8 cellular contexts compared by ENCODE assay signal in genomic region chr10:73759512-73760115, GRCh38. TPM values are rescaled to one million over a fixed set of nuclear protein-coding genes. Genes with fewer than 3 reads are reported as not detected.
DNase-seq lines count a peak whose midpoint lies in the region; ATAC-seq, FAIRE-seq and TF ChIP-seq lines count a peak whose summit lies in the region.
"Had no signal": no experiment of that assay in that cellular context is flagged by ENCODE, and none has a peak within 500 bp of the region (broad histone marks: within the 10 kb centered on the region; RNA-seq: fewer than 3 reads in every experiment).

No MANE protein-coding gene starts in this region.

- H3K27me3 ChIP-seq in pancreas (no peaks in the 10 kb centered on the region), SK-N-SH (ENCODE audit: insufficient read depth) (no peaks in the 10 kb centered on the region)

- peak; percentile 57 for ATAC-seq in GM21526 (IDR thresholded peaks at IDR 0.05; ENCODE audit: low FRiP score, unreplicated experiment)
- peak; percentile 35 to 79 (median 56) for ATAC-seq in pancreas
- ATAC-seq in HG02884 (IDR thresholded peaks at IDR 0.05; ENCODE audit: unreplicated experiment): no peak
- ATAC-seq in HG03280 (IDR thresholded peaks at IDR 0.05; ENCODE audit: unreplicated experiment): no peak

- no peak overlapping the region for H3K4me2 ChIP-seq in SK-N-SH

- TF ChIP-seq CTCF in pancreas (IDR thresholded peaks at IDR 0.05) (no peak), SK-N-SH (IDR thresholded peaks at IDR 0.05) (no peak)

- WGBS in pancreas, 2 donors: 50 to 63% methylated on average over 5 of the region's 5 CpGs
- WGBS in SK-N-SH (ENCODE audit: low lambda C conversion rate): 100% methylated on average over 2 of the region's 5 CpGs

- H3K36me3 ChIP-seq in pancreas (peaks cover 5 to 48% (median 21%) of the 10 kb centered on the region in 3 donors), SK-N-SH (replicated peaks in 1 of 2; ENCODE audit: control insufficient read depth in 1 of 2, insufficient read depth in 2 of 2, low read length in 1 of 2) (peaks cover 56 to 68% of the 10 kb centered on the region in 2 experiments)

- TF ChIP-seq RAD21 in SK-N-SH (IDR thresholded peaks at IDR 0.05; ENCODE audit: low read length): no peak

- TF ChIP-seq EP300 in SK-N-SH (IDR thresholded peaks at IDR 0.05; ENCODE audit: borderline replicate concordance in 1 of 2, low read depth in 1 of 2, low read length in 1 of 2): no peak

- peaks cover 62% of the 10 kb centered on the region for H3K79me2 ChIP-seq in SK-N-SH (ENCODE audit: insufficient read depth)

- intact Hi-C loops in pancreas (cut with DNase I): no loop called here

- H4K20me1 ChIP-seq in SK-N-SH (ENCODE audit: insufficient read depth): peaks cover 17% of the 10 kb centered on the region

- H3K27ac ChIP-seq in pancreas (no peak overlapping the region), SK-N-SH (ENCODE audit: low read depth in 2 of 2, low read length in 1 of 2) (no peak overlapping the region)

- H3K4me1 ChIP-seq in pancreas (no peaks in the 10 kb centered on the region), SK-N-SH (ENCODE audit: control insufficient read depth in 1 of 2, insufficient read depth in 2 of 2, low read depth in 1 of 2, low read length in 1 of 2) (0 out of 4 replicates have a peak, but pooled peaks cover 0 to 13% of the 10 kb centered on the region in 2 experiments)

- H2AFZ ChIP-seq in SK-N-SH (ENCODE audit: low read depth): no peak overlapping the region

- H3K9me2 ChIP-seq in SK-N-SH: no peaks in the 10 kb centered on the region

- POLR2A ChIA-PET in SK-N-SH (lab: Yijun Ruan, JAX): interaction anchor here (1.3 kb wide), 1 partner anchor 11 kb away, joined by 3 read pairs; no protein-coding TSS in a partner anchor

- H3K9me3 ChIP-seq in pancreas: no peaks in the 10 kb centered on the region
- no peaks in the 10 kb centered on the region for H3K9me3 ChIP-seq in SK-N-SH

- CTCF ChIA-PET in SK-N-SH (lab: Yijun Ruan, JAX): no interaction called here

- H3K4me3 ChIP-seq in pancreas: no peak overlapping the region
- no peak overlapping the region for H3K4me3 ChIP-seq in SK-N-SH (ENCODE audit: low read depth in 2 of 2, low read length in 1 of 2)

- no peak overlapping the region for H3K9ac ChIP-seq in SK-N-SH

- peak; percentile 65 for DNase-seq in NCI-H2196 (lab: John Stamatoyannopoulos, UW; ENCODE audit: unreplicated experiment)
- DNase-seq in activated effector memory CD4-positive, alpha-beta T cell treated with anti-CD3 and anti-CD28 coated beads, Interleukin-2, amount 50 U/mL, for 16 hours: peak; percentile 74
- no peak for DNase-seq in pancreas
- DNase-seq in SK-N-SH: no peak
- DNase-seq: stimulated activated CD4-positive, alpha-beta T cell treated with anti-CD3 and anti-CD28 coated beads, Interleukin-4, amount 100 ng/mL, for 24 hours had no signal

- peaks cover 4% of the 10 kb centered on the region for H3F3A ChIP-seq in SK-N-SH (replicated peaks; ENCODE audit: insufficient read depth)

- no peak for FAIRE-seq in pancreas (lab: Jason Lieb, UNC)

TF ChIP-seq in SK-N-SH, 30 proteins besides CTCF, POLR2A, EP300 and RAD21 (continues in another document):
- no peak for TF ChIP-seq FOSL2 (IDR thresholded peaks at IDR 0.05; ENCODE audit: borderline replicate concordance, low read depth)
- no peak for TF ChIP-seq EZH2phosphoT487 (IDR thresholded peaks at IDR 0.05; ENCODE audit: borderline replicate concordance, low read depth)
- no peak for TF ChIP-seq NFIC (IDR thresholded peaks at IDR 0.05; ENCODE audit: borderline replicate concordance)
- no peak for TF ChIP-seq FOXJ3 (CRISPR knock-in tag; IDR thresholded peaks at IDR 0.05)
- TF ChIP-seq, protein P1, sequence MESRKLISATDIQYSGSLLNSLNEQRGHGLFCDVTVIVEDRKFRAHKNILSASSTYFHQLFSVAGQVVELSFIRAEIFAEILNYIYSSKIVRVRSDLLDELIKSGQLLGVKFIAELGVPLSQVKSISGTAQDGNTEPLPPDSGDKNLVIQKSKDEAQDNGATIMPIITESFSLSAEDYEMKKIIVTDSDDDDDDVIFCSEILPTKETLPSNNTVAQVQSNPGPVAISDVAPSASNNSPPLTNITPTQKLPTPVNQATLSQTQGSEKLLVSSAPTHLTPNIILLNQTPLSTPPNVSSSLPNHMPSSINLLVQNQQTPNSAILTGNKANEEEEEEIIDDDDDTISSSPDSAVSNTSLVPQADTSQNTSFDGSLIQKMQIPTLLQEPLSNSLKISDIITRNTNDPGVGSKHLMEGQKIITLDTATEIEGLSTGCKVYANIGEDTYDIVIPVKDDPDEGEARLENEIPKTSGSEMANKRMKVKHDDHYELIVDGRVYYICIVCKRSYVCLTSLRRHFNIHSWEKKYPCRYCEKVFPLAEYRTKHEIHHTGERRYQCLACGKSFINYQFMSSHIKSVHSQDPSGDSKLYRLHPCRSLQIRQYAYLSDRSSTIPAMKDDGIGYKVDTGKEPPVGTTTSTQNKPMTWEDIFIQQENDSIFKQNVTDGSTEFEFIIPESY (IDR thresholded peaks at IDR 0.05; ENCODE audit: borderline replicate concordance, low read depth): no peak
- no peak for TF ChIP-seq GATA2 (CRISPR knock-in tag; IDR thresholded peaks at IDR 0.05)
- no peak for TF ChIP-seq REST (IDR thresholded peaks at IDR 0.05; ENCODE audit: low read depth, low read length)
- TF ChIP-seq, protein P2, sequence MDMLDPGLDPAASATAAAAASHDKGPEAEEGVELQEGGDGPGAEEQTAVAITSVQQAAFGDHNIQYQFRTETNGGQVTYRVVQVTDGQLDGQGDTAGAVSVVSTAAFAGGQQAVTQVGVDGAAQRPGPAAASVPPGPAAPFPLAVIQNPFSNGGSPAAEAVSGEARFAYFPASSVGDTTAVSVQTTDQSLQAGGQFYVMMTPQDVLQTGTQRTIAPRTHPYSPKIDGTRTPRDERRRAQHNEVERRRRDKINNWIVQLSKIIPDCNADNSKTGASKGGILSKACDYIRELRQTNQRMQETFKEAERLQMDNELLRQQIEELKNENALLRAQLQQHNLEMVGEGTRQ (IDR thresholded peaks at IDR 0.05; ENCODE audit: borderline replicate concordance, low read depth, low read length): no peak
- TF ChIP-seq TAF1 (IDR thresholded peaks at IDR 0.05; ENCODE audit: borderline replicate concordance, low read depth, low read length): no peak
- TF ChIP-seq TCF12 (IDR thresholded peaks at IDR 0.05): no peak
- TF ChIP-seq NRF1 (IDR thresholded peaks at IDR 0.05; ENCODE audit: low read depth, low read length): no peak
- TF ChIP-seq MXI1 (IDR thresholded peaks at IDR 0.05; ENCODE audit: low read depth, low read length): no peak
- TF ChIP-seq GABPA (IDR thresholded peaks at IDR 0.05; ENCODE audit: low read depth): no peak
- no peak for TF ChIP-seq POLR2AphosphoS5 (IDR thresholded peaks at IDR 0.05; ENCODE audit: low read depth, low read length)
- TF ChIP-seq FOXM1 (IDR thresholded peaks at IDR 0.05; ENCODE audit: low read depth): no peak

RNA-seq across cellular contexts. Expression of gene SEC24C, which starts 15.4 kb away (rescaled TPM):
- 10 to 100 TPM; 23.3 to 42.5 (median 30.2) TPM for total RNA-seq in pancreas
- 10 to 100 TPM; 33.1 to 36.2 TPM for polyA plus RNA-seq in pancreas
- polyA plus RNA-seq in SK-N-SH (2012; rRNA removed): 73.6 and 99.2 TPM in 2 replicates
- polyA plus RNA-seq in SK-N-SH (2012; cell fraction: cytosol; rRNA removed): 41.4 and 52.7 TPM in 2 replicates
- polyA plus RNA-seq in SK-N-SH (2012; cell fraction: nucleus; rRNA removed): 160 and 238 TPM in 2 replicates

RNA-seq across cellular contexts. Expression of gene CHCHD1, which starts 22.2 kb away (rescaled TPM):
- 1 to 10 TPM; 4.4 to 9.6 (median 7.3) TPM for total RNA-seq in pancreas
- polyA plus RNA-seq in pancreas (10 to 100 TPM; 26.3 to 31.7 TPM), SK-N-SH (2012; rRNA removed) (57.8 and 60.9 TPM in 2 replicates)
- 71.7 and 84.8 TPM in 2 replicates for polyA plus RNA-seq in SK-N-SH (2012; cell fraction: cytosol; rRNA removed)
- 22.1 and 30.6 TPM in 2 replicates for polyA plus RNA-seq in SK-N-SH (2012; cell fraction: nucleus; rRNA removed)

RNA-seq across cellular contexts. Expression of gene ZSWIM8, which starts 25.8 kb away (rescaled TPM):
- 10 to 100 TPM; 20.7 to 73.3 (median 38.0) TPM for total RNA-seq in pancreas
- polyA plus RNA-seq in pancreas (100 to 1,000 TPM; 160 to 187 TPM), SK-N-SH (2012; rRNA removed) (97.3 and 112 TPM in 2 replicates)
- 21.4 and 41.4 TPM in 2 replicates for polyA plus RNA-seq in SK-N-SH (2012; cell fraction: cytosol; rRNA removed)
- polyA plus RNA-seq in SK-N-SH (2012; cell fraction: nucleus; rRNA removed): 340 and 358 TPM in 2 replicates

RNA-seq across cellular contexts. Expression of gene NDST2, which starts 51.8 kb away (rescaled TPM):
- total RNA-seq in pancreas: 10 to 100 TPM in 3 of 6 donors, 1 to 10 TPM in 3; 7.8 to 20.5 (median 10.2) TPM
- polyA plus RNA-seq in pancreas (10 to 100 TPM; 12.6 to 17.7 TPM), SK-N-SH (2012; rRNA removed) (22.1 and 24.1 TPM in 2 replicates)
- polyA plus RNA-seq in SK-N-SH (2012; cell fraction: cytosol; rRNA removed): 10.5 and 14.1 TPM in 2 replicates
- polyA plus RNA-seq in SK-N-SH (2012; cell fraction: nucleus; rRNA removed): 69.9 and 86.8 TPM in 2 replicates

Comparison
In these comparisons a context has a peak if more than half of its experiments do, and no peak if none do; other contexts are left out.
1. ATAC-seq: peak in GM21526 (single experiment) and pancreas (4 of 4); none in HG02884 (single experiment) and HG03280 (single experiment).
2. DNase-seq: peak in NCI-H2196 (single experiment) and activated effector memory CD4-positive, alpha-beta T cell treated with anti-CD3 and anti-CD28 coated beads, Interleukin-2, amount 50 U/mL, for 16 hours (single experiment); none in pancreas (0 of 6) and SK-N-SH (single experiment).